ENCODE assay signal across 16 cellular contexts in the genomic region with DNA sequence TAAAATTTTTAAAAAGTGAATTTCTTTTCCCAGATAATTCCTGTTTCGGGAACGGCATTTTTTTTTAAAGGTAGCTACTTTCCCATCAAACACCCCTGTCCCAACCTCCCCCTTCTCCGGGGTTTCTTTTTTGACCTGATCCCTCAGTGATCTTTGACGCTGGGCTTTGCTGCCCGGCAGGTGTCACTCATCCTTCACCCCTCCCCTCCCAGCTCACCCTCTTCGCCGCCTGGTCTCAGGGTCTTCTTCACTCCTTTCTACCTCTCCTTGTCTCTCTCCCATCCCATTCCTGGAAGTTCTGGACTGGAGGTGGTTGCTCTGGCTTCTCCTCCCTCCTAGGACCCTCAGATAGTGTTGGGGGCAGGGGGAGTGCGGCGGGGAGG. TPM values are rescaled to one million over a fixed set of nuclear protein-coding genes. Genes with fewer than 3 reads are reported as not detected.
DNase-seq lines count a peak whose midpoint lies in the region; ATAC-seq, FAIRE-seq and TF ChIP-seq lines count a peak whose summit lies in the region.
"Had no signal": no experiment of that assay in that cellular context is flagged by ENCODE, and none has a peak within 500 bp of the region (broad histone marks: within the 10 kb centered on the region; RNA-seq: fewer than 3 reads in every experiment).

No MANE protein-coding gene starts in this region.

- peaks cover 2% of the 10 kb centered on the region for H3K9me1 ChIP-seq in K562 (ENCODE audit: control insufficient read depth, insufficient read depth, low read length)

- TF ChIP-seq CTCF in K562 (IDR thresholded peaks at IDR 0.05 in 2 of 3, conservative IDR thresholded peaks at IDR 0.05 in 1 of 3; ENCODE audit: insufficient read depth in 2 of 3, low read depth in 1 of 3, low read length in 3 of 3) (no peak), mesothelial cell of epicardium (IDR thresholded peaks at IDR 0.05; ENCODE audit: unreplicated experiment) (no peak)

- H3K4me1 Mint-ChIP-seq in mesothelial cell of epicardium, result peaks cover 9% of the 10 kb centered on the region

- H2AFZ ChIP-seq in K562 (ENCODE audit: low read depth, low read length), result no peak overlapping the region

- intact Hi-C loops in K562 (cut with micrococcal nuclease), result no loop called here

- no peaks in the 10 kb centered on the region for H3K9me3 Mint-ChIP-seq in mesothelial cell of epicardium
- H3K9me3 Mint-ChIP-seq: activated naive CD8-positive, alpha-beta T cell treated with anti-CD3 and anti-CD28 coated beads, Interleukin-2, amount 10 ng/mL, durations not matched to agents 7 days and 5 days had no signal

- ATAC-seq in K562 (no peak), HG03108 (IDR thresholded peaks at IDR 0.05; ENCODE audit: unreplicated experiment) (no peak)

- no peaks in the 10 kb centered on the region for H3K36me3 Mint-ChIP-seq in mesothelial cell of epicardium

- no peak overlapping the region for H3K4me2 ChIP-seq in K562 (ENCODE audit: insufficient read depth, low read length)
- H3K4me2 ChIP-seq: smooth muscle cell had no signal

- TF ChIP-seq POLR2A in K562 (conservative IDR thresholded peaks at IDR 0.05), result no peak

- peak; percentile 73 for DNase-seq in H7
- peak; percentile 39 for DNase-seq in NCI-H1092 (lab: John Stamatoyannopoulos, UW)
- DNase-seq in K562 (ENCODE audit: extremely low read depth in 1 of 4, low spot score in 3 of 4), result no peak
- DNase-seq in mesothelial cell of epicardium (ENCODE audit: low spot score in 2 of 2, unreplicated experiment in 2 of 2), result no peak
- no peak for DNase-seq in retina
- DNase-seq in NCI-H510A (lab: John Stamatoyannopoulos, UW), result no peak

- no peaks in the 10 kb centered on the region for H3K36me3 ChIP-seq in H7 (replicated peaks; ENCODE audit: control insufficient read depth, insufficient read depth, low read length)
- no peaks in the 10 kb centered on the region for H3K36me3 ChIP-seq in K562 (ENCODE audit: control insufficient read depth, insufficient read depth, low read length)
- H3K36me3 ChIP-seq: heart right ventricle, thoracic aorta had no signal

- peaks cover 96% of the 10 kb centered on the region for H3K27me3 Mint-ChIP-seq in mesothelial cell of epicardium (ENCODE audit: low read depth)

- no peak overlapping the region for H3K9ac ChIP-seq in K562 (ENCODE audit: insufficient read depth in 1 of 2, low read depth in 2 of 2, low read length in 2 of 2)

- peaks cover 4% of the 10 kb centered on the region; the same call in 1 of the 2 replicates for H4K20me1 ChIP-seq in K562 (replicated peaks; ENCODE audit: control insufficient read depth, insufficient read depth, low read length)

- H3K4me1 ChIP-seq in K562 (replicated peaks in 1 of 2; ENCODE audit: control insufficient read depth in 2 of 2, insufficient read depth in 2 of 2, low read length in 2 of 2), result peaks cover 0 to 9% of the 10 kb centered on the region in 2 experiments; a peak in 2 of 5 replicates

- CTCF ChIA-PET in K562 (lab: Yijun Ruan, JAX; ENCODE audit: low intra/inter-chr PET ratio), result no interaction called here

- in situ Hi-C loops in K562 (cut with MboI), result no loop called here

- no peak for FAIRE-seq in K562 (lab: Jason Lieb, UNC)
- FAIRE-seq: TTC549 had no signal

- BruUV-seq in K562 (replicated peaks; lab: Mats Ljungman, UMichigan), result no TSS peak

- no peaks in the 10 kb centered on the region for H3K79me2 ChIP-seq in K562 (ENCODE audit: control insufficient read depth, insufficient read depth, low read length)

- no peak for TF ChIP-seq EP300 in K562 (IDR thresholded peaks at IDR 0.05; ENCODE audit: low read length)

- WGBS in K562 (ENCODE audit: insufficient coverage, low coverage, missing lambda C conversion rate), result 8% methylated on average over 8 of the region's 9 CpGs

- no peaks in the 10 kb centered on the region for H3K9me3 ChIP-seq in K562 (replicated peaks; ENCODE audit: control insufficient read depth, insufficient read depth, low read depth, low read length)
- H3K9me3 ChIP-seq: heart right ventricle, thoracic aorta had no signal

- no peak overlapping the region for H3K27ac Mint-ChIP-seq in mesothelial cell of epicardium
- H3K27ac Mint-ChIP-seq: activated naive CD8-positive, alpha-beta T cell treated with anti-CD3 and anti-CD28 coated beads, Interleukin-2, amount 10 ng/mL, durations not matched to agents 7 days and 5 days; activated T-cell treated with anti-CD3 and anti-CD28 coated beads, Interleukin-2, amount 50 U/mL, for 24 hours had no signal

- peak overlapping the region; percentile 34 for H3K4me3 Mint-ChIP-seq in mesothelial cell of epicardium
- H3K4me3 Mint-ChIP-seq: activated naive CD8-positive, alpha-beta T cell treated with anti-CD3 and anti-CD28 coated beads, Interleukin-2, amount 10 ng/mL, durations not matched to agents 7 days and 5 days; activated T-cell treated with anti-CD3 and anti-CD28 coated beads, Interleukin-2, amount 50 U/mL, for 24 hours had no signal

- H3K4me3 ChIP-seq in H7 (ENCODE audit: insufficient read depth, low read depth, low read length) (peak overlapping the region; percentile 55), K562 (no peak overlapping the region)
- H3K4me3 ChIP-seq: heart right ventricle, smooth muscle cell, thoracic aorta had no signal

- POLR2A ChIA-PET in K562 (lab: Yijun Ruan, JAX), result no interaction called here

- TF ChIP-seq RAD21 in K562 (CRISPR knock-in tag; conservative IDR thresholded peaks at IDR 0.05 in 1 of 2, IDR thresholded peaks at IDR 0.05 in 1 of 2), result no peak

- H3K27me3 ChIP-seq in H7 (ENCODE audit: control insufficient read depth, insufficient read depth, low read length) (peaks cover 18% of the 10 kb centered on the region), K562 (ENCODE audit: control insufficient read depth in 2 of 2, insufficient read depth in 2 of 2, low read length in 2 of 2) (peaks cover 0 to 9% of the 10 kb centered on the region in 2 experiments; a peak in 2 of 5 replicates)

- H3K27ac ChIP-seq in K562 (ENCODE audit: extremely low read depth, low read depth, low read length), result no peak overlapping the region
- H3K27ac ChIP-seq: heart right ventricle, thoracic aorta had no signal

TF ChIP-seq in K562, 482 proteins besides CTCF, POLR2A, EP300 and RAD21:
- TF ChIP-seq, protein P1, sequence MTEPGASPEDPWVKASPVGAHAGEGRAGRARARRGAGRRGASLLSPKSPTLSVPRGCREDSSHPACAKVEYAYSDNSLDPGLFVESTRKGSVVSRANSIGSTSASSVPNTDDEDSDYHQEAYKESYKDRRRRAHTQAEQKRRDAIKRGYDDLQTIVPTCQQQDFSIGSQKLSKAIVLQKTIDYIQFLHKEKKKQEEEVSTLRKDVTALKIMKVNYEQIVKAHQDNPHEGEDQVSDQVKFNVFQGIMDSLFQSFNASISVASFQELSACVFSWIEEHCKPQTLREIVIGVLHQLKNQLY (CRISPR knock-in tag; conservative IDR thresholded peaks at IDR 0.05), result no peak
- TF ChIP-seq, protein P2, sequence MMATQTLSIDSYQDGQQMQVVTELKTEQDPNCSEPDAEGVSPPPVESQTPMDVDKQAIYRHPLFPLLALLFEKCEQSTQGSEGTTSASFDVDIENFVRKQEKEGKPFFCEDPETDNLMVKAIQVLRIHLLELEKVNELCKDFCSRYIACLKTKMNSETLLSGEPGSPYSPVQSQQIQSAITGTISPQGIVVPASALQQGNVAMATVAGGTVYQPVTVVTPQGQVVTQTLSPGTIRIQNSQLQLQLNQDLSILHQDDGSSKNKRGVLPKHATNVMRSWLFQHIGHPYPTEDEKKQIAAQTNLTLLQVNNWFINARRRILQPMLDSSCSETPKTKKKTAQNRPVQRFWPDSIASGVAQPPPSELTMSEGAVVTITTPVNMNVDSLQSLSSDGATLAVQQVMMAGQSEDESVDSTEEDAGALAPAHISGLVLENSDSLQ (IDR thresholded peaks at IDR 0.05), result 0 out of 2 replicates have a peak, but pooled peaks have one; percentile 15
TF ChIP-seq in K562: peak in this region for 1.

RNA-seq across cellular contexts. Expression of a gene that starts 0.3 kb away (rescaled TPM):
- 0.14 and 0.63 TPM in 2 replicates for total RNA-seq in H7 (2014; rRNA removed; shearing (Covaris generic))
- total RNA-seq in K562 (2011; cell fraction: chromatin; rRNA removed; ENCODE audit: low replicate concordance), result not detected in 2 replicates
- total RNA-seq in K562 (2011; cell fraction: nucleolus; rRNA removed), result not detected in 2 replicates
- not detected in 2 replicates for total RNA-seq in K562 (2011; cell fraction: nucleoplasm; rRNA removed)
- total RNA-seq in K562 (2014; rRNA removed), result not detected in 2 replicates
- total RNA-seq in K562 (2014; rRNA removed; fragmentation: Illumina TruSeq; extraction: Trizol), result not detected in 2 replicates
- total RNA-seq in K562 (2015; rRNA removed; fragmentation: Illumina TruSeq; extraction: Trizol), result not detected in 2 replicates
- not detected in 2 replicates for total RNA-seq in K562 (2021)
- not detected in 2 replicates for polyA plus RNA-seq in K562 (2011; rRNA removed)
- polyA plus RNA-seq in K562 (2011; cell fraction: cytosol; rRNA removed), result not detected in 2 replicates
- polyA plus RNA-seq in K562 (2011; cell fraction: nucleus; rRNA removed), result not detected in 2 replicates
- polyA plus RNA-seq in K562 (2012), result not detected in 2 replicates
- polyA plus RNA-seq in K562 (2014; fragmentation: Illumina TruSeq; extraction: Trizol), result not detected in 2 replicates
- polyA plus RNA-seq in K562 (2014; fragmentation: Nextera tagmentation; extraction: Ambion mirVana), result not detected
- not detected in 2 replicates for polyA plus RNA-seq in K562 (2014; rRNA removed)
- not detected in 2 replicates for polyA minus RNA-seq in K562 (2011; rRNA and poly(A)+ RNA removed)
- not detected in 2 replicates for polyA minus RNA-seq in K562 (2011; cell fraction: cytosol; rRNA and poly(A)+ RNA removed)
- not detected in 2 replicates for polyA minus RNA-seq in K562 (2011; cell fraction: nucleus; rRNA and poly(A)+ RNA removed)
- total RNA-seq in mesothelial cell of epicardium, result not detected in 3 replicates
- total RNA-seq: activated naive CD8-positive, alpha-beta T cell treated with anti-CD3 and anti-CD28 coated beads, Interleukin-2, amount 10 ng/mL, durations not matched to agents 7 days and 5 days; Calu3; fibroblast of lung; heart right ventricle; IMR-90; smooth muscle cell; thoracic aorta had no signal
- polyA plus RNA-seq: fibroblast of lung, heart right ventricle, IMR-90, smooth muscle cell had no signal

Comparison
In these comparisons a context has a peak if more than half of its experiments do, and no peak if none do; other contexts are left out.
1. DNase-seq: peak in H7 (single experiment) and NCI-H1092 (single experiment); none in K562 (0 of 4), mesothelial cell of epicardium (0 of 2), retina (single experiment) and NCI-H510A (single experiment).